In the genomic region with DNA sequence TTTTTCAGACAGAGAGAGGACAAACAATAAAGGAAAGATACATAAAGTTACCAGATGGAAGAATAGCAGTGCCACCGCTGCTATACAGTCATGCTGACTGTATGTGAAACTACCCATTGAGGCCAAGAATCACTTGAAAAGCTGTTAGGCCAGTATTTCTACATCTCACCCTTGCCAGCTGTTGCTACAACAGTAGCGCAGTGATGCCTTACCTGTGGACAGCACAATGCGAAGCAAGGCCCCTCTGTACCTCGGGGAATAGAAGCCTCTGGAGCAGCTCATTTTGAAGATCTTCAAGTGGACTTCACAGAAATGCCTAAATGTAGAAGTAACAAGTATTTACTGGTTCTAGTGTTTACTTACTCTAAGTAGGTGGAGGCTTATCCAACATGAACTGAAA, we compare ENCODE assay signal across 11 cellular contexts. TPM values are rescaled to one million over a fixed set of nuclear protein-coding genes. Genes with fewer than 3 reads are reported as not detected.
DNase-seq lines count a peak whose midpoint lies in the region; ATAC-seq and TF ChIP-seq lines count a peak whose summit lies in the region.
"Not testable (repeated sequence)": the region's sequence is repeated elsewhere in the genome, so short reads cannot be mapped to it uniquely, and the experiment has no call there.
"Had no signal": no experiment of that assay in that cellular context is flagged by ENCODE, and none has a peak within 500 bp of the region (broad histone marks: within the 10 kb centered on the region; RNA-seq: fewer than 3 reads in every experiment).

No MANE protein-coding gene starts in this region.

- not testable (repeated sequence) for H3K9me3 ChIP-seq in PC-3 (ENCODE audit: low read length); lower lobe of right lung; upper lobe of left lung

- H2AFZ ChIP-seq in PC-3 (ENCODE audit: low read length): not testable (repeated sequence)

- not testable (repeated sequence) for H3K27me3 Mint-ChIP-seq in activated naive CD8-positive, alpha-beta T cell treated with anti-CD3 and anti-CD28 coated beads, Interleukin-2, amount 50 U/mL, for 24 hours

- not testable (repeated sequence) for H3F3A ChIP-seq in PC-3 (ENCODE audit: low read length, unreplicated experiment)

- H3K9ac ChIP-seq in PC-3 (ENCODE audit: low read length): not testable (repeated sequence)

- H3K27ac ChIP-seq in PC-3 (ENCODE audit: low read length); lower lobe of right lung; upper lobe of left lung: not testable (repeated sequence)

- TF ChIP-seq EP300 in upper lobe of left lung (IDR thresholded peaks at IDR 0.05): not testable (repeated sequence)

- H3K4me2 ChIP-seq in PC-3 (ENCODE audit: low read length): not testable (repeated sequence)

- not testable (repeated sequence) for H3K27ac Mint-ChIP-seq in activated naive CD8-positive, alpha-beta T cell treated with anti-CD3 and anti-CD28 coated beads, Interleukin-2, amount 50 U/mL, for 24 hours

- not testable (repeated sequence) for H4K20me1 ChIP-seq in PC-3 (ENCODE audit: low read length)

- not testable (repeated sequence) for H3K27me3 ChIP-seq in PC-3 (ENCODE audit: low read length); lower lobe of right lung (ENCODE audit: low read depth); upper lobe of left lung

- H3K36me3 ChIP-seq in PC-3 (ENCODE audit: low read depth, low read length); lower lobe of right lung; upper lobe of left lung: not testable (repeated sequence)

- DNase-seq in PC-3; activated naive CD8-positive, alpha-beta T cell treated with anti-CD3 and anti-CD28 coated beads, Interleukin-2, amount 50 U/mL, for 24 hours; lower lobe of right lung; sciatic nerve (ENCODE audit: low spot score); upper lobe of left lung: not testable (repeated sequence)

- H3K4me1 ChIP-seq in PC-3 (ENCODE audit: insufficient read depth, low read length); lower lobe of right lung; upper lobe of left lung: not testable (repeated sequence)

- not testable (repeated sequence) for H3K36me3 Mint-ChIP-seq in activated naive CD8-positive, alpha-beta T cell treated with anti-CD3 and anti-CD28 coated beads, Interleukin-2, amount 50 U/mL, for 24 hours (ENCODE audit: low read depth)

- not testable (repeated sequence) for H3K79me2 ChIP-seq in PC-3 (ENCODE audit: low read length)

- H3K4me3 Mint-ChIP-seq in activated naive CD8-positive, alpha-beta T cell treated with anti-CD3 and anti-CD28 coated beads, Interleukin-2, amount 50 U/mL, for 24 hours: not testable (repeated sequence)

- intact Hi-C loops in PC-3 (cut with micrococcal nuclease); lower lobe of right lung (cut with DNase I); sciatic nerve (cut with DNase I): not testable (repeated sequence)

- TF ChIP-seq POLR2A in upper lobe of left lung (IDR thresholded peaks at IDR 0.05): not testable (repeated sequence)

- CTCF ChIA-PET in PC-3 (lab: Charles Lee): not testable (repeated sequence)

- BruUV-seq in PC-3 (replicated peaks; lab: Mats Ljungman, UMichigan): not testable (repeated sequence)

- not testable (repeated sequence) for H3K4me1 Mint-ChIP-seq in activated naive CD8-positive, alpha-beta T cell treated with anti-CD3 and anti-CD28 coated beads, Interleukin-2, amount 50 U/mL, for 24 hours

- WGBS in upper lobe of left lung, 2 donors: no CpG with 5 or more reads among the region's 4 CpGs

- H3K9me2 ChIP-seq in PC-3 (replicated peaks; ENCODE audit: low read length): not testable (repeated sequence)

- POLR2A ChIA-PET in PC-3 (lab: Charles Lee; ENCODE audit: unreplicated experiment): not testable (repeated sequence)

- peak; percentile 20; the same call in 1 of the 2 replicates for ATAC-seq in PC-3
- peak; percentile 6 for ATAC-seq in activated naive CD8-positive, alpha-beta T cell treated with anti-CD3 and anti-CD28 coated beads, Interleukin-2, amount 50 U/mL, for 24 hours
- ATAC-seq in lower lobe of right lung: peak; percentile 96 to 97
- ATAC-seq in sciatic nerve: peak; percentile 16
- ATAC-seq in upper lobe of left lung (ENCODE audit: low FRiP score in 2 of 2): peak; percentile 65 to 94

- H3K4me3 ChIP-seq in PC-3 (ENCODE audit: low read length); lower lobe of right lung; upper lobe of left lung: not testable (repeated sequence)

- not testable (repeated sequence) for TF ChIP-seq CTCF in PC-3 (conservative IDR thresholded peaks at IDR 0.05; ENCODE audit: low read depth, low read length); lower lobe of right lung (IDR thresholded peaks at IDR 0.05); upper lobe of left lung (IDR thresholded peaks at IDR 0.05)

- not testable (repeated sequence) for H3K9me3 Mint-ChIP-seq in activated naive CD8-positive, alpha-beta T cell treated with anti-CD3 and anti-CD28 coated beads, Interleukin-2, amount 50 U/mL, for 24 hours

RNA-seq across cellular contexts. Expression of a gene that starts 4.7 kb away (rescaled TPM):
- total RNA-seq in PC-3 (2014; rRNA removed) (not detected in 2 replicates), lower lobe of right lung (5.8 TPM), sciatic nerve (not detected), upper lobe of left lung (1 to 10 TPM in 3 of 6 donors, under 1 TPM in 2, not detected in 1; 0.57 to 6.8 (median 1.6) TPM)
- total RNA-seq: A172; B cell; Caco-2; Calu3; CD4-positive, alpha-beta T cell; CD8-positive, alpha-beta T cell had no signal

RNA-seq across cellular contexts. Expression of a gene that starts 45.1 kb away (rescaled TPM):
- total RNA-seq in PC-3 (2014; rRNA removed) (not detected in 2 replicates), lower lobe of right lung (5.8 TPM), sciatic nerve (not detected), upper lobe of left lung (1 to 10 TPM in 3 of 6 donors, not detected in 3; 1.2 to 3.3 (median 1.3) TPM)
- total RNA-seq: A172; B cell; Caco-2; Calu3; CD4-positive, alpha-beta T cell; CD8-positive, alpha-beta T cell had no signal

RNA-seq across cellular contexts. Expression of a gene that starts 49.0 kb away (rescaled TPM):
- total RNA-seq in PC-3 (2014; rRNA removed) (not detected in 2 replicates), lower lobe of right lung (35.3 TPM), sciatic nerve (not detected), upper lobe of left lung (10 to 100 TPM in 3 of 6 donors, 1 to 10 TPM in 2, not detected in 1; 5.2 to 32.2 (median 12.0) TPM)
- total RNA-seq: A172; B cell; Caco-2; Calu3; CD4-positive, alpha-beta T cell; CD8-positive, alpha-beta T cell had no signal

Comparison
In these comparisons a context has a peak if more than half of its experiments do, and no peak if none do; other contexts are left out.
1. ATAC-seq: peak in every context shown above with its lines; median percentile 96 in lower lobe of right lung; 80 in upper lobe of left lung; 20 in PC-3; 16 in sciatic nerve; 6 in activated naive CD8-positive, alpha-beta T cell treated with anti-CD3 and anti-CD28 coated beads, Interleukin-2, amount 50 U/mL, for 24 hours.